13 cellular contexts compared by ENCODE assay signal in genomic region chr5:137728048-137728447, GRCh38.
"Had no signal": no experiment of that assay in that cellular context is flagged by ENCODE, and none has a peak within 500 bp of the region (broad histone marks: within the 10 kb centered on the region; RNA-seq: fewer than 3 reads in every experiment).

No MANE protein-coding gene starts in this region.

- DNase-seq: activated CD4-positive, alpha-beta T cell treated with anti-CD3 and anti-CD28 coated beads, Interleukin-2, amount 50 U/mL, for 1 hour; activated CD8-positive, alpha-beta memory T cell treated with anti-CD3 and anti-CD28 coated beads for 24 hours; activated gamma-delta T cell treated with Interleukin-2 at 50 U/mL for 16 hours; amniotic stem cell; mesenchymal stem cell; occipital lobe; psoas muscle; sigmoid colon; stimulated activated naive B cell treated with anti-CD40 and anti-IgM and Interleukin-4, amounts not matched to agents 10 μg/mL and 1 μg/mL and 100 μg/mL, for 72 hours; SW 1271; thyroid gland had no signal

- ATAC-seq: activated CD4-positive, CD25-positive, alpha-beta regulatory T cell treated with anti-CD3 and anti-CD28 coated beads, Interleukin-2, amount 50 U/mL, for 24 hours; left lobe of liver; psoas muscle; stimulated activated naive B cell treated with anti-CD40 and anti-IgM and Interleukin-4, amounts not matched to agents 10 μg/mL and 1 μg/mL and 100 μg/mL, for 72 hours had no signal

- H3K27me3 ChIP-seq: sigmoid colon, thyroid gland had no signal

- H3K9me3 ChIP-seq: thyroid gland had no signal

- H3K27ac ChIP-seq: psoas muscle, sigmoid colon, thyroid gland had no signal

- H3K4me1 ChIP-seq: psoas muscle, sigmoid colon had no signal

- H3K4me3 ChIP-seq: psoas muscle, sigmoid colon, thyroid gland had no signal

- H3K36me3 ChIP-seq: sigmoid colon, thyroid gland had no signal
